1 cellular context compared by ENCODE assay signal in genomic region chr20:64101731-64102621, GRCh38.
A peak's percentile ranks its signal among the peaks of the same experiment; 100 is the strongest.
TF ChIP-seq lines count a peak whose summit lies in the region.

No MANE protein-coding gene starts in this region.

TF ChIP-seq in HepG2, 621 proteins besides CTCF, POLR2A, EP300 and RAD21 (continued from another document):
- TF ChIP-seq RNF219 (CRISPR knock-in tag; IDR thresholded peaks at IDR 0.05) (no peak), IKZF4 (CRISPR knock-in tag; IDR thresholded peaks at IDR 0.05; ENCODE audit: borderline replicate concordance, low read depth, not compliant biosample characterization) (no peak), ZNF431 (CRISPR knock-in tag; IDR thresholded peaks at IDR 0.05; ENCODE audit: borderline replicate concordance, low read depth) (no peak), NR2F1 (CRISPR knock-in tag; IDR thresholded peaks at IDR 0.05) (no peak), ZBTB7A (CRISPR knock-in tag; IDR thresholded peaks at IDR 0.05) (peak; percentile 87; the same call in 1 of the 2 replicates), SP4 (CRISPR knock-in tag; IDR thresholded peaks at IDR 0.05) (no peak; the same call in 1 of the 2 replicates), ATAD3A (CRISPR knock-in tag; IDR thresholded peaks at IDR 0.05) (no peak), NR2C2 (CRISPR knock-in tag; IDR thresholded peaks at IDR 0.05; ENCODE audit: borderline replicate concordance) (no peak), CREM (IDR thresholded peaks at IDR 0.05) (no peak), CREM (CRISPR knock-in tag; IDR thresholded peaks at IDR 0.05) (no peak), ARID2 (CRISPR knock-in tag; IDR thresholded peaks at IDR 0.05; ENCODE audit: borderline replicate concordance) (no peak), ZZZ3 (CRISPR knock-in tag; IDR thresholded peaks at IDR 0.05; ENCODE audit: borderline replicate concordance) (no peak), ZBTB37 (CRISPR knock-in tag; IDR thresholded peaks at IDR 0.05) (no peak), WIZ (CRISPR knock-in tag; IDR thresholded peaks at IDR 0.05) (no peak), HNRNPK (IDR thresholded peaks at IDR 0.05; ENCODE audit: low read depth, low read length, poor library complexity, severe bottlenecking) (no peak), ZNF83 (CRISPR knock-in tag; IDR thresholded peaks at IDR 0.05; ENCODE audit: borderline replicate concordance) (no peak), KDM3A (CRISPR knock-in tag; IDR thresholded peaks at IDR 0.05; ENCODE audit: low read depth) (no peak), BATF2 (CRISPR knock-in tag; IDR thresholded peaks at IDR 0.05) (no peak), GATAD2A (CRISPR knock-in tag; IDR thresholded peaks at IDR 0.05) (0 out of 2 replicates have a peak, but pooled peaks have one; percentile 30), ZNF251 (CRISPR knock-in tag; IDR thresholded peaks at IDR 0.05) (no peak), E2F2 (CRISPR knock-in tag; IDR thresholded peaks at IDR 0.05; ENCODE audit: borderline replicate concordance) (no peak)
- TF ChIP-seq, protein P1, sequence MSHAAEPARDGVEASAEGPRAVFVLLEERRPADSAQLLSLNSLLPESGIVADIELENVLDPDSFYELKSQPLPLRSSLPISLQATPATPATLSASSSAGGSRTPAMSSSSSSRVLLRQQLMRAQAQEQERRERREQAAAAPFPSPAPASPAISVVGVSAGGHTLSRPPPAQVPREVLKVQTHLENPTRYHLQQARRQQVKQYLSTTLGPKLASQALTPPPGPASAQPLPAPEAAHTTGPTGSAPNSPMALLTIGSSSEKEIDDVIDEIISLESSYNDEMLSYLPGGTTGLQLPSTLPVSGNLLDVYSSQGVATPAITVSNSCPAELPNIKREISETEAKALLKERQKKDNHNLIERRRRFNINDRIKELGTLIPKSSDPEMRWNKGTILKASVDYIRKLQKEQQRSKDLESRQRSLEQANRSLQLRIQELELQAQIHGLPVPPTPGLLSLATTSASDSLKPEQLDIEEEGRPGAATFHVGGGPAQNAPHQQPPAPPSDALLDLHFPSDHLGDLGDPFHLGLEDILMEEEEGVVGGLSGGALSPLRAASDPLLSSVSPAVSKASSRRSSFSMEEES (CRISPR knock-in tag; IDR thresholded peaks at IDR 0.05), result no peak
- TF ChIP-seq, protein P2, sequence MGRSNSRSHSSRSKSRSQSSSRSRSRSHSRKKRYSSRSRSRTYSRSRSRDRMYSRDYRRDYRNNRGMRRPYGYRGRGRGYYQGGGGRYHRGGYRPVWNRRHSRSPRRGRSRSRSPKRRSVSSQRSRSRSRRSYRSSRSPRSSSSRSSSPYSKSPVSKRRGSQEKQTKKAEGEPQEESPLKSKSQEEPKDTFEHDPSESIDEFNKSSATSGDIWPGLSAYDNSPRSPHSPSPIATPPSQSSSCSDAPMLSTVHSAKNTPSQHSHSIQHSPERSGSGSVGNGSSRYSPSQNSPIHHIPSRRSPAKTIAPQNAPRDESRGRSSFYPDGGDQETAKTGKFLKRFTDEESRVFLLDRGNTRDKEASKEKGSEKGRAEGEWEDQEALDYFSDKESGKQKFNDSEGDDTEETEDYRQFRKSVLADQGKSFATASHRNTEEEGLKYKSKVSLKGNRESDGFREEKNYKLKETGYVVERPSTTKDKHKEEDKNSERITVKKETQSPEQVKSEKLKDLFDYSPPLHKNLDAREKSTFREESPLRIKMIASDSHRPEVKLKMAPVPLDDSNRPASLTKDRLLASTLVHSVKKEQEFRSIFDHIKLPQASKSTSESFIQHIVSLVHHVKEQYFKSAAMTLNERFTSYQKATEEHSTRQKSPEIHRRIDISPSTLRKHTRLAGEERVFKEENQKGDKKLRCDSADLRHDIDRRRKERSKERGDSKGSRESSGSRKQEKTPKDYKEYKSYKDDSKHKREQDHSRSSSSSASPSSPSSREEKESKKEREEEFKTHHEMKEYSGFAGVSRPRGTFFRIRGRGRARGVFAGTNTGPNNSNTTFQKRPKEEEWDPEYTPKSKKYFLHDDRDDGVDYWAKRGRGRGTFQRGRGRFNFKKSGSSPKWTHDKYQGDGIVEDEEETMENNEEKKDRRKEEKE (IDR thresholded peaks at IDR 0.05), result no peak
TF ChIP-seq in HepG2: peak in this region for 99.
